In the genomic region with DNA sequence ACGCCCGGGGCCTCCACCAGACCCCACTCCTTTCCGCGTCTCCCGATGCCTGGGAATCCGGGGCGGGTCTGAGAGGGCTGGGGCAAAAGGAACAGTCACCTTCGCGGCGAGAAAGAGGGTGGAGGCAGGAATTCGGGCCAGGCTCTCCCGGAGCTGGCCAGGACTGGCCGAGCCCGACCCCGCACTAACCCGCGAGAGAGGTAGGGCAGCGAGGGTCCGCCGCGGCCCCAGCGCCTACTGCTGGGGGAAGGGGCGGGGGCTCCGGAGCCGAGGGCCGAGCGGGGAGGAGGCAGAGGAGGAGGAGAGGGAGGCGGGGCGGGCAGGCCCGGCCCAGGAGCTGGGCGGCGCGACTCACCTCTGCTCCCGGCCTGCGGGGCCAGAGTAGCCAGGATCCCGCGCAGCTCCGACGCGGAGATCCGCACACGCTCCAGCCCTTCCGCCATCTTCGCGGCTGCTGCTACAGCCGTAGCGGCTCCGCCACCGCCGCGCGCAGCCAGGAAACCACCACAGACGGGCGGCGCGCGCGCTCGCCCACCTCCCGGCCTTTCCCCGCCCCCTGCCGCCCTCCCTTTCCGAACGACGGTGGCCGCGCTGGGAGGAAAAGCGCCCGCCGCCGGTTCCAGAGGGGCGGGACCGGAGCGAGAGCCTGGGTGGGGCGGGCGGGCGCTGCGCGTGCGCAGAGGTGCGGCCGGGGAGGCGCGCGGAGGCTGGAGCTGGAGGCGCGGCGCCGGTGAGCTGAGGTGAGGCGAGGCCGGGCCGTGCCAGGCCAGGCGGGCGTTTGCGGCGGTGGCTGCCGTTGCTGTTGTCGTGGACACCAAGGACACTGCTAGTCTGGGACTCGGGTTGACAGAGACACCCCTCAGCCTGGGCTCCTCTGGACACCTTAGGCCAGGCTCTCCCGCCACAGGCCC, we compare ENCODE assay signal across 8 cellular contexts. TPM values are rescaled to one million over a fixed set of nuclear protein-coding genes. Genes with fewer than 3 reads are reported as not detected.
A peak's percentile ranks its signal among the peaks of the same experiment; 100 is the strongest.
DNase-seq lines count a peak whose midpoint lies in the region; ATAC-seq, FAIRE-seq and TF ChIP-seq lines count a peak whose summit lies in the region.

A gene (minus strand): TSS at position 508 of the 911 bp plus-strand sequence. CDS start 65 bp downstream, at position 443.
A gene with protein sequence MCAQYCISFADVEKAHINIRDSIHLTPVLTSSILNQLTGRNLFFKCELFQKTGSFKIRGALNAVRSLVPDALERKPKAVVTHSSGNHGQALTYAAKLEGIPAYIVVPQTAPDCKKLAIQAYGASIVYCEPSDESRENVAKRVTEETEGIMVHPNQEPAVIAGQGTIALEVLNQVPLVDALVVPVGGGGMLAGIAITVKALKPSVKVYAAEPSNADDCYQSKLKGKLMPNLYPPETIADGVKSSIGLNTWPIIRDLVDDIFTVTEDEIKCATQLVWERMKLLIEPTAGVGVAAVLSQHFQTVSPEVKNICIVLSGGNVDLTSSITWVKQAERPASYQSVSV (plus strand): TSS at position 673 of the 911 bp plus-strand sequence. CDS start 11,611 bp downstream, outside the sequence.

- H4K20me1 ChIP-seq in BLaER1: peaks cover 48% of the 10 kb centered on the region
- H4K20me1 ChIP-seq in HepG2 (ENCODE audit: insufficient read depth, low read length): 0 out of 2 replicates have a peak, but pooled peaks cover 3% of the 10 kb centered on the region

- H3K36me3 ChIP-seq in BLaER1: peaks cover 29% of the 10 kb centered on the region
- peaks cover 6 to 17% of the 10 kb centered on the region in 2 experiments; a peak in 3 of 5 replicates for H3K36me3 ChIP-seq in HepG2 (replicated peaks in 1 of 2; ENCODE audit: control insufficient read depth in 1 of 2, insufficient read depth in 2 of 2, low read length in 2 of 2)

- no peak for FAIRE-seq in HepG2 (lab: Jason Lieb, UNC)

- peak; percentile 83 to 91 for TF ChIP-seq POLR2A in HepG2 (IDR thresholded peaks at IDR 0.05; ENCODE audit: insufficient read depth in 1 of 2, low read depth in 2 of 2, low read length in 2 of 2)

- no TSS peak for BruUV-seq in HepG2 (replicated peaks; lab: Mats Ljungman, UMichigan)

- H3K4me2 ChIP-seq in BLaER1: peak within 1 kb of the TSS; percentile 89
- peak within 1 kb of the TSS; percentile 81 for H3K4me2 ChIP-seq in HepG2 (ENCODE audit: low read depth, low read length)

- H3K27me3 ChIP-seq in BLaER1: no peaks in the 10 kb centered on the region
- no peaks in the 10 kb centered on the region; a peak in 1 of 5 replicates for H3K27me3 ChIP-seq in HepG2 (ENCODE audit: control insufficient read depth in 1 of 2, insufficient read depth in 2 of 2, low read length in 2 of 2)

- H3K9me3 ChIP-seq in BLaER1: no peaks in the 10 kb centered on the region
- no peaks in the 10 kb centered on the region for H3K9me3 ChIP-seq in HepG2 (ENCODE audit: low read length)

- H3K9ac ChIP-seq in BLaER1: peak within 1 kb of the TSS; percentile 93
- peak within 1 kb of the TSS; percentile 91 for H3K9ac ChIP-seq in HepG2 (ENCODE audit: insufficient read depth, low read depth, low read length)

- CTCF ChIA-PET in HepG2 (lab: Yijun Ruan, JAX; ENCODE audit: low intra/inter-chr PET ratio, low total read pairs): no interaction called here

- H3K4me3 ChIP-seq in BLaER1 (peak within 1 kb of the TSS; percentile 90), HepG2 (replicated peaks in 1 of 3; ENCODE audit: insufficient read depth in 1 of 3, low read depth in 2 of 3, low read length in 3 of 3) (peak within 1 kb of the TSS; percentile 75 to 92 (median 91))

- in situ Hi-C loops in HepG2 (cut with HindIII; ENCODE audit: extremely low pct_ligation_motif_present, low pct_unique_long_range_greater_than_20kb): no loop called here

- no peak within 1 kb of the TSS for H2AFZ ChIP-seq in HepG2 (ENCODE audit: low read length)

- TF ChIP-seq EP300 in HepG2 (IDR thresholded peaks at IDR 0.05; ENCODE audit: low read depth in 2 of 2, low read length in 2 of 2) (no peak), HepG2 (CRISPR knock-in tag; IDR thresholded peaks at IDR 0.05; ENCODE audit: borderline replicate concordance) (no peak)

- 0% methylated on average over 17 of the region's 100 CpGs for WGBS in HepG2 (ENCODE audit: low lambda C conversion rate)

- H3K79me2 ChIP-seq in HepG2 (ENCODE audit: insufficient read depth, low read length): peaks cover 19% of the 10 kb centered on the region

- peaks cover 28% of the 10 kb centered on the region for H3K4me1 ChIP-seq in BLaER1
- H3K4me1 ChIP-seq in HepG2 (ENCODE audit: insufficient read depth, low read length): peaks cover 25% of the 10 kb centered on the region

- H3K27ac ChIP-seq in BLaER1 (peak within 1 kb of the TSS; percentile 91), HepG2 (ENCODE audit: extremely low read length, insufficient read depth, low read length) (peak within 1 kb of the TSS; percentile 92)

- peak; percentile 95 for DNase-seq in GM19238 (ENCODE audit: insufficient read length, low spot score)
- DNase-seq in NCI-H748 treated with DMSO at 0.1 percent for 48 hours (lab: John Stamatoyannopoulos, UW): peak; percentile 87
- peak; percentile 94 for DNase-seq in activated CD4-positive, alpha-beta T cell treated with anti-CD3 and anti-CD28 coated beads, Interleukin-2, amount 50 U/mL, for 48 hours
- DNase-seq in dermis blood vessel endothelial cell: peak; percentile 92
- peak; percentile 74 for DNase-seq in HepG2 (ENCODE audit: low spot score)
- DNase-seq in stimulated activated CD4-positive, alpha-beta T cell treated with anti-CD3 and anti-CD28 coated beads, Interleukin-4, amount 100 ng/mL, for 1 hour: peak; percentile 96

- ATAC-seq in HG03439 (IDR thresholded peaks at IDR 0.05; ENCODE audit: unreplicated experiment) (peak; percentile 77), HepG2 (peak; percentile 95)

- TF ChIP-seq CTCF in HepG2 (CRISPR knock-in tag; IDR thresholded peaks at IDR 0.05): 0 out of 2 replicates have a peak, but pooled peaks have one; percentile 3

- TF ChIP-seq RAD21 in HepG2 (CRISPR knock-in tag; IDR thresholded peaks at IDR 0.05): peak; percentile 26; the same call in 1 of the 2 replicates

- intact Hi-C loops in HepG2 (cut with micrococcal nuclease; ENCODE audit: unreplicated experiment): no loop called here

- POLR2A ChIA-PET in HepG2 (lab: Yijun Ruan, JAX): interaction anchor here (0.6 to 3.0 kb wide), 8 partner anchors 11 to 262 kb away, joined by 3 to 23 read pairs (median 4); a partner anchor contains a TSS

RNA-seq across cellular contexts. Expression of the first gene that starts in this region (rescaled TPM):
- total RNA-seq in dermis blood vessel endothelial cell: 29.3 and 65.6 TPM in 2 replicates
- 14.6 and 15.4 TPM in 2 replicates for total RNA-seq in HepG2 (2016; rRNA removed; fragmentation: Illumina TruSeq; extraction: Trizol)
- total RNA-seq in HepG2 (2016; cell fraction: cytosol; rRNA removed; fragmentation: Illumina TruSeq; extraction: Trizol; ENCODE audit: low read depth): 2.2 and 3.5 TPM in 2 replicates
- total RNA-seq in HepG2 (2016; cell fraction: insoluble cytoplasmic fraction; rRNA removed; fragmentation: Illumina TruSeq; extraction: Trizol): 11.0 and 14.8 TPM in 2 replicates
- 6.6 and 7.0 TPM in 2 replicates for total RNA-seq in HepG2 (2016; cell fraction: membrane; rRNA removed; fragmentation: Illumina TruSeq; extraction: Trizol)
- total RNA-seq in HepG2 (2016; cell fraction: nucleus; rRNA removed; fragmentation: Illumina TruSeq; extraction: Trizol): 13.5 and 16.7 TPM in 2 replicates
- 4.6 and 5.8 TPM in 2 replicates for polyA plus RNA-seq in HepG2 (2011; rRNA removed)
- polyA plus RNA-seq in HepG2 (2011; cell fraction: cytosol; rRNA removed): 4.1 and 4.8 TPM in 2 replicates
- 16.8 and 17.7 TPM in 2 replicates for polyA plus RNA-seq in HepG2 (2011; cell fraction: nucleus; rRNA removed)
- 9.1 and 10.3 TPM in 2 replicates for polyA plus RNA-seq in HepG2 (2012)
- polyA plus RNA-seq in HepG2 (2016; cell fraction: cytosol; fragmentation: Illumina TruSeq; extraction: Trizol; ENCODE audit: low read depth): 2.3 and 2.7 TPM in 2 replicates
- polyA plus RNA-seq in HepG2 (2016; cell fraction: insoluble cytoplasmic fraction; fragmentation: Illumina TruSeq; extraction: Trizol; ENCODE audit: low read depth): 14.7 and 21.4 TPM in 2 replicates
- 6.2 and 6.9 TPM in 2 replicates for polyA plus RNA-seq in HepG2 (2016; cell fraction: membrane; fragmentation: Illumina TruSeq; extraction: Trizol; ENCODE audit: low read depth)
- polyA plus RNA-seq in HepG2 (2016; cell fraction: nucleus; fragmentation: Illumina TruSeq; extraction: Trizol; ENCODE audit: insufficient read depth, low read depth): 18.3 and 27.9 TPM in 2 replicates
- polyA minus RNA-seq in HepG2 (2011; rRNA and poly(A)+ RNA removed; ENCODE audit: low replicate concordance): 14.2 and 22.5 TPM in 2 replicates
- polyA minus RNA-seq in HepG2 (2011; cell fraction: cytosol; rRNA and poly(A)+ RNA removed): 4.9 and 7.2 TPM in 2 replicates
- 12.0 and 15.0 TPM in 2 replicates for polyA minus RNA-seq in HepG2 (2011; cell fraction: nucleus; rRNA and poly(A)+ RNA removed)

RNA-seq across cellular contexts. Expression of the second gene that starts in this region (rescaled TPM):
- total RNA-seq in dermis blood vessel endothelial cell: 12.2 and 13.6 TPM in 2 replicates
- total RNA-seq in HepG2 (2016; rRNA removed; fragmentation: Illumina TruSeq; extraction: Trizol): 3.6 and 8.5 TPM in 2 replicates
- total RNA-seq in HepG2 (2016; cell fraction: cytosol; rRNA removed; fragmentation: Illumina TruSeq; extraction: Trizol; ENCODE audit: low read depth): 1.7 and 4.0 TPM in 2 replicates
- total RNA-seq in HepG2 (2016; cell fraction: insoluble cytoplasmic fraction; rRNA removed; fragmentation: Illumina TruSeq; extraction: Trizol): 5.4 and 6.1 TPM in 2 replicates
- 1.9 and 2.4 TPM in 2 replicates for total RNA-seq in HepG2 (2016; cell fraction: membrane; rRNA removed; fragmentation: Illumina TruSeq; extraction: Trizol)
- 2.2 and 2.6 TPM in 2 replicates for total RNA-seq in HepG2 (2016; cell fraction: nucleus; rRNA removed; fragmentation: Illumina TruSeq; extraction: Trizol)
- 6.3 and 7.8 TPM in 2 replicates for polyA plus RNA-seq in HepG2 (2011; rRNA removed)
- polyA plus RNA-seq in HepG2 (2011; cell fraction: cytosol; rRNA removed): 4.6 and 6.7 TPM in 2 replicates
- 0.76 and 1.3 TPM in 2 replicates for polyA plus RNA-seq in HepG2 (2011; cell fraction: nucleus; rRNA removed)
- 6.7 and 10.7 TPM in 2 replicates for polyA plus RNA-seq in HepG2 (2012)
- polyA plus RNA-seq in HepG2 (2016; cell fraction: cytosol; fragmentation: Illumina TruSeq; extraction: Trizol; ENCODE audit: low read depth): 1.5 and 2.2 TPM in 2 replicates
- polyA plus RNA-seq in HepG2 (2016; cell fraction: insoluble cytoplasmic fraction; fragmentation: Illumina TruSeq; extraction: Trizol; ENCODE audit: low read depth): 5.5 and 6.6 TPM in 2 replicates
- polyA plus RNA-seq in HepG2 (2016; cell fraction: membrane; fragmentation: Illumina TruSeq; extraction: Trizol; ENCODE audit: low read depth): 1.6 and 2.8 TPM in 2 replicates
- 2.5 and 4.3 TPM in 2 replicates for polyA plus RNA-seq in HepG2 (2016; cell fraction: nucleus; fragmentation: Illumina TruSeq; extraction: Trizol; ENCODE audit: insufficient read depth, low read depth)
- 3.6 and 8.4 TPM in 2 replicates for polyA minus RNA-seq in HepG2 (2011; rRNA and poly(A)+ RNA removed; ENCODE audit: low replicate concordance)
- 4.0 and 4.8 TPM in 2 replicates for polyA minus RNA-seq in HepG2 (2011; cell fraction: cytosol; rRNA and poly(A)+ RNA removed)
- polyA minus RNA-seq in HepG2 (2011; cell fraction: nucleus; rRNA and poly(A)+ RNA removed): 2.6 and 2.7 TPM in 2 replicates

Comparison
In these comparisons a context has a peak if more than half of its experiments do, and no peak if none do; other contexts are left out.
1. Peak in every context shown above with its lines: DNase-seq, ATAC-seq, H3K4me3 ChIP-seq and H3K27ac ChIP-seq.